In genomic region chr17:66255112-66255511, GRCh38 we compare ENCODE assay signal across 8 cellular contexts. TPM values are rescaled to one million over a fixed set of nuclear protein-coding genes. Genes with fewer than 3 reads are reported as not detected.
DNase-seq lines count a peak whose midpoint lies in the region; ATAC-seq, FAIRE-seq and TF ChIP-seq lines count a peak whose summit lies in the region.

No MANE protein-coding gene starts in this region.

- no TSS peak for BruUV-seq in PC-9 (replicated peaks; lab: Mats Ljungman, UMichigan)

- CTCF ChIA-PET in PC-9 (lab: Charles Lee): interaction anchor here (0.7 to 1.0 kb wide), 3 partner anchors 21 to 1102 kb away, joined by 3 to 8 read pairs (median 5); no protein-coding TSS in a partner anchor

- H3K4me2 ChIP-seq in KMS-11 (no peak overlapping the region), PC-9 (0 out of 2 replicates have a peak overlapping the region, but pooled peaks have one; percentile 2)

- TF ChIP-seq CTCF in KMS-11 (conservative IDR thresholded peaks at IDR 0.05; ENCODE audit: low read depth, low read length) (peak; percentile 70), PC-9 (conservative IDR thresholded peaks at IDR 0.05) (peak; percentile 86), ascending aorta (IDR thresholded peaks at IDR 0.05) (peak; percentile 51 to 77 (median 69))

- H3K9me3 ChIP-seq in PC-9 (ENCODE audit: insufficient read depth, low read depth) (no peaks in the 10 kb centered on the region; the same call in 1 of the 2 replicates), ascending aorta (no peaks in the 10 kb centered on the region), small intestine (ENCODE audit: control insufficient read depth, low read depth) (no peaks in the 10 kb centered on the region)

- WGBS in small intestine, 3 donors: 18 to 22% (median 22%) methylated on average over 4 of the region's 4 CpGs

- DNase-seq in activated T-cell treated with anti-CD3 and anti-CD28 coated beads for 4 hours (peak; percentile 22), PC-9 (peak; percentile 34 to 79), ascending aorta (ENCODE audit: low spot score in 2 of 2) (no peak), hepatic stellate cell (ENCODE audit: low spot score) (peak; percentile 44), small intestine (peak; percentile 84)
- DNase-seq in activated T-cell treated with anti-CD3 and anti-CD28 coated beads, Interleukin-2, amount 50 U/mL, for 48 hours: no peak

- H3K79me2 ChIP-seq in KMS-11 (ENCODE audit: insufficient read depth, low read depth): no peaks in the 10 kb centered on the region
- no peaks in the 10 kb centered on the region for H3K79me2 ChIP-seq in PC-9 (ENCODE audit: low read depth)

- H2AFZ ChIP-seq in KMS-11 (ENCODE audit: low read depth): no peak overlapping the region
- no peak overlapping the region for H2AFZ ChIP-seq in PC-9

- no peak for FAIRE-seq in small intestine (lab: Jason Lieb, UNC)

- H4K20me1 ChIP-seq in KMS-11 (ENCODE audit: insufficient read depth) (no peaks in the 10 kb centered on the region), PC-9 (ENCODE audit: insufficient read depth) (no peaks in the 10 kb centered on the region)

- H3K4me1 ChIP-seq in KMS-11 (ENCODE audit: low read depth, poor library complexity, severe bottlenecking) (no peaks in the 10 kb centered on the region), PC-9 (replicated peaks; ENCODE audit: insufficient read depth) (peaks cover 10% of the 10 kb centered on the region), ascending aorta (no peaks in the 10 kb centered on the region), small intestine (ENCODE audit: control insufficient read depth in 2 of 2, insufficient read depth in 1 of 2, low read depth in 1 of 2, low read length in 1 of 2) (no peaks in the 10 kb centered on the region)

- POLR2A ChIA-PET in PC-9 (lab: Charles Lee; ENCODE audit: unreplicated experiment): no interaction called here

- no peaks in the 10 kb centered on the region for H3K9me2 ChIP-seq in PC-9 (ENCODE audit: insufficient read depth)

- no peak overlapping the region for H3K4me3 ChIP-seq in KMS-11 (IDR thresholded peaks at IDR 0.05; ENCODE audit: insufficient read depth, low read depth, low read length)
- H3K4me3 ChIP-seq in PC-9: no peak overlapping the region
- no peak overlapping the region for H3K4me3 ChIP-seq in ascending aorta
- H3K4me3 ChIP-seq in small intestine (ENCODE audit: low read depth in 1 of 2, low read length in 2 of 2): no peak overlapping the region

- H3K27ac ChIP-seq in KMS-11: no peak overlapping the region
- no peak overlapping the region for H3K27ac ChIP-seq in PC-9
- no peak overlapping the region for H3K27ac ChIP-seq in ascending aorta
- no peak overlapping the region for H3K27ac ChIP-seq in small intestine (ENCODE audit: low read depth in 1 of 2, low read length in 1 of 2)

- peaks cover 3% of the 10 kb centered on the region; the same call in 1 of the 2 replicates for H3F3A ChIP-seq in PC-9 (ENCODE audit: insufficient read depth, low read depth)

- H3K9ac ChIP-seq in KMS-11: no peak overlapping the region

- intact Hi-C loops in PC-9 (cut with micrococcal nuclease; ENCODE audit: unreplicated experiment): loop anchor here (1.0 to 5.0 kb wide), 7 partner anchors 50 to 418 kb away; no protein-coding TSS in a partner anchor
- intact Hi-C loops in ascending aorta (cut with DNase I): loop anchor here (1.0 to 5.0 kb wide), 2 partner anchors 312 to 419 kb away; no protein-coding TSS in a partner anchor

- no peak for ATAC-seq in GM19467 (IDR thresholded peaks at IDR 0.05; ENCODE audit: unreplicated experiment)

- H3K27me3 ChIP-seq in KMS-11 (ENCODE audit: insufficient read depth, low read depth) (no peaks in the 10 kb centered on the region), PC-9 (ENCODE audit: insufficient read depth, low read depth) (no peaks in the 10 kb centered on the region), ascending aorta (no peaks in the 10 kb centered on the region), small intestine (ENCODE audit: control insufficient read depth in 2 of 2, insufficient read depth in 2 of 2, low read length in 2 of 2) (no peaks in the 10 kb centered on the region)

- H3K36me3 ChIP-seq in KMS-11 (ENCODE audit: insufficient read depth): no peaks in the 10 kb centered on the region
- H3K36me3 ChIP-seq in PC-9 (ENCODE audit: low read depth): no peaks in the 10 kb centered on the region
- no peaks in the 10 kb centered on the region for H3K36me3 ChIP-seq in ascending aorta
- H3K36me3 ChIP-seq in small intestine (ENCODE audit: control insufficient read depth in 2 of 2, insufficient read depth in 2 of 2, low read length in 2 of 2): no peaks in the 10 kb centered on the region

RNA-seq across cellular contexts. Expression of gene APOH, which starts 25.9 kb away (rescaled TPM):
- total RNA-seq in PC-9 (2021) (not detected in 2 replicates), ascending aorta (4.7 TPM)
- under 1 TPM in 1 of 3 donors, not detected in 2; 0.54 TPM for polyA plus RNA-seq in small intestine

RNA-seq across cellular contexts. Expression of gene PRKCA, which starts 47.3 kb away (rescaled TPM):
- total RNA-seq in PC-9 (2021): 23.1 and 23.8 TPM in 2 replicates
- 3.2 TPM for total RNA-seq in ascending aorta
- 10 to 100 TPM; 11.3 to 26.6 (median 20.5) TPM for polyA plus RNA-seq in small intestine

Comparison
In these comparisons a context has a peak if more than half of its experiments do, and no peak if none do; other contexts are left out.
1. DNase-seq: peak in activated T-cell treated with anti-CD3 and anti-CD28 coated beads for 4 hours (single experiment), PC-9 (2 of 2), hepatic stellate cell (single experiment) and small intestine (single experiment); none in activated T-cell treated with anti-CD3 and anti-CD28 coated beads, Interleukin-2, amount 50 U/mL, for 48 hours (0 of 2) and ascending aorta (0 of 2).
2. Peak in every context shown above with its lines, with median percentiles within 50 percentile points of each other: CTCF ChIP-seq.